8 cellular contexts compared by ENCODE assay signal in the genomic region with DNA sequence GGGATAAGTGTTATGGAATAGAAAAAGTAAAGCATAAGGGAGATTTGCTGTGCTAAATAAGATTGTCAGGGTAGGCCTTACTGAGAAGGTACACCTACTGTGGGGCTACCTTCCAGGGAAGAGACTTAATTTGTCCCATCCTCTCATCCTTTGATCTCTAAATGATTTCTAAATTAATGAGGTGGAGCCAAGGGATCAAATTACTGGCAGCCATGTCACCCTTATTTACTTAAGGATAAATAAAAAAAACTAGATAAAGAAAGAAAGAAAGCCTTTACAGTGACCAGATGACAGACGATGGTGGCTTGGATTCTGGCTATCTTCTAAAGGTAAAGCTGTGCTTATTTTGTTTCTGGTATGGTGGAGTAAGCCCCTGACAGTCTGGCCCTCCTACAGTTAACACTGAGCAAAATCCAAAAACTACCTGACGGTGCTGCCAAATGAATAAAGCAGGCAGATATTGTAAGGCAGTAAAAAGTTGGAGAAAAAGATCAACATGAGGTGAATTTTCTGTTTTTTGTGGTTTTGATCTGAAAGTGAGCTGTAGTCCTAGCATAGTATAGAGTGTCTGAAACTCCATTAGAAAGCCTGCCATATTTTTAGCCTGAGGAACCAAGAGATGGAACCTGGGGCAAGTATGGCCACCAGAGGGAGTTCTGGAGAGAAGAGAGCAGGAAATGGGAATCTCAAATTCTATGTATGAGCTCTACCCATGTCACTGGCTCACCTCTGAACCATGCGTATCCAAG.
DNase-seq lines count a peak whose midpoint lies in the region; ATAC-seq, FAIRE-seq and TF ChIP-seq lines count a peak whose summit lies in the region.

No MANE protein-coding gene starts in this region.

- FAIRE-seq in TTC549 (lab: Jason Lieb, UNC) = peak; percentile 64

- H3K4me3 ChIP-seq in LNCaP clone FGC (ENCODE audit: low read depth, low read length) = no peak overlapping the region
- no peak overlapping the region for H3K4me3 ChIP-seq in retinal pigment epithelial cell (ENCODE audit: low read length)

- H3K27me3 Mint-ChIP-seq in activated T-cell treated with anti-CD3 and anti-CD28 coated beads, Interleukin-2, amount 50 U/mL, for 4 hours (ENCODE audit: low read depth) = no peaks in the 10 kb centered on the region

- H3K9me3 Mint-ChIP-seq in activated T-cell treated with anti-CD3 and anti-CD28 coated beads, Interleukin-2, amount 50 U/mL, for 4 hours = peaks cover 6% of the 10 kb centered on the region

- H3K36me3 Mint-ChIP-seq in activated T-cell treated with anti-CD3 and anti-CD28 coated beads, Interleukin-2, amount 50 U/mL, for 4 hours (ENCODE audit: insufficient read depth) = no peaks in the 10 kb centered on the region

- TF ChIP-seq CTCF in LNCaP clone FGC (IDR thresholded peaks at IDR 0.05; ENCODE audit: control insufficient read depth, extremely low read depth, insufficient read depth) (peak; percentile 76), retinal pigment epithelial cell (conservative IDR thresholded peaks at IDR 0.05; ENCODE audit: low read depth, low read length) (peak; percentile 94)

- no peak overlapping the region for H3K4me3 Mint-ChIP-seq in activated T-cell treated with anti-CD3 and anti-CD28 coated beads, Interleukin-2, amount 50 U/mL, for 4 hours

- H3K4me1 Mint-ChIP-seq in activated T-cell treated with anti-CD3 and anti-CD28 coated beads, Interleukin-2, amount 50 U/mL, for 4 hours (ENCODE audit: low read depth) = peaks cover 7% of the 10 kb centered on the region

- DNase-seq in activated T-cell treated with anti-CD3 and anti-CD28 coated beads, Interleukin-2, amount 50 U/mL, for 48 hours = peak; percentile 28 to 34
- no peak for DNase-seq in activated T-cell treated with anti-CD3 and anti-CD28 coated beads, Interleukin-2, amount 50 U/mL, for 4 hours
- peak; percentile 35 for DNase-seq in LNCaP clone FGC (ENCODE audit: low read depth)
- peak; percentile 49 for DNase-seq in glomerular visceral epithelial cell (ENCODE audit: extremely low spot score)
- no peak for DNase-seq in retinal pigment epithelial cell (ENCODE audit: low read depth)
- no peak for DNase-seq in activated gamma-delta T cell (lab: John Stamatoyannopoulos, UW)

- ATAC-seq in activated T-cell treated with anti-CD3 and anti-CD28 coated beads, Interleukin-2, amount 50 U/mL, for 4 hours = no peak
- ATAC-seq in HG02973 (IDR thresholded peaks at IDR 0.05; ENCODE audit: unreplicated experiment) = no peak

Comparison
In these comparisons a context has a peak if more than half of its experiments do, and no peak if none do; other contexts are left out.
1. DNase-seq: peak in activated T-cell treated with anti-CD3 and anti-CD28 coated beads, Interleukin-2, amount 50 U/mL, for 48 hours (2 of 2), LNCaP clone FGC (single experiment) and glomerular visceral epithelial cell (single experiment); none in activated T-cell treated with anti-CD3 and anti-CD28 coated beads, Interleukin-2, amount 50 U/mL, for 4 hours (single experiment), retinal pigment epithelial cell (single experiment) and activated gamma-delta T cell (single experiment).